Comparison of ENCODE assay signal across 3 cellular contexts in genomic region chr16:6722786-6723185, GRCh38.
"Had no signal": no experiment of that assay in that cellular context is flagged by ENCODE, and none has a peak within 500 bp of the region (broad histone marks: within the 10 kb centered on the region; RNA-seq: fewer than 3 reads in every experiment).

No MANE protein-coding gene starts in this region.

- DNase-seq: GDM1, GF-D8 had no signal

- H3K4me3 ChIP-seq: GM12878 had no signal
